In the genomic region with DNA sequence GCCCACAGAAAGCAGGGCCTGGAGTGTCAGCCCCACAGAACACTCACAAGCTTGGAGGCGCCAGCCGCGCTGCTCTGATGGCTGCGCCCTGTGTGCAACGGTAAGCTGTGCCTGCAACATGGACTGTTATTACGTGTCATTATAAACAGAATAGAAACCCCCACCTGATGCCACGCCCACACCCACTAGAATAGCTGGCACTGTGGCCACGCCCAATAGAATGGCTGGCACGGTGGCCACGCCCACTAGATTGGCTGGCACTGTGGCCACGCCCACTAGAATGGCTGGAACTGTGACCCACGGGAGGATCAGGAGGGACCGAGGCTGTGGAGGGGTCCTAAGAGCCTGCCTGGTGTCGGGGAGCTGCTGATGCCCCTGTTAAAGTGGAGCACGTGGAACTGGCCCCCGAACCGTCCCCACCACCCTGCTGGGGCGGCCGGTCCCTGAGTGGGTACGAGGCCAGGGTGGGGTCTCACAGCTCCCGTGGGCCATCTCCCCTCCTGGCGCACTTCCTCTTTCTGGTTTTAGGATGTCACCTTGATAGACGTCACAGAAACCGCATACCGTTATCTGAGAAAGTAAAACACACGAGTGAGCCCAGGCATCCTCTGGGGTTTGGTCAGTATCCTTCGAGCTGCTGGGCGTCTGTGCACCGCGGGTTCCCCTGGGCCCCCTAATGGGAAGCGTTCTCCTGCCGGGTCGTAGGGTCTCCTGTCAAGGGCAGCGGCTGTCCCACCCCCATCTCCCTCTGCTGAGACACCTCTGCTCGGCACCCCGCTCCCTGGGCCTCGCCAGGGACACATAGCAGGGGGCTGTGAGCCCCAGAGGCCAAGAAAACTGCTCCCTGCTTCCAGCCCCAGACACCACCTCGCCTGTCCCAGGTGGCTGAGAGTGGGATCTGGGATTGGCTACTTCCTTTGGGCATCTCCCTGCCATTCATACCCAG, we compare ENCODE assay signal across 8 cellular contexts. TPM values are rescaled to one million over a fixed set of nuclear protein-coding genes. Genes with fewer than 3 reads are reported as not detected.
A peak's percentile ranks its signal among the peaks of the same experiment; 100 is the strongest.
DNase-seq lines count a peak whose midpoint lies in the region; ATAC-seq and TF ChIP-seq lines count a peak whose summit lies in the region.

No MANE protein-coding gene starts in this region.

- H3K4me1 Mint-ChIP-seq in Calu3 (ENCODE audit: low read depth, unreplicated experiment) (no peaks in the 10 kb centered on the region), naive B cell (peaks cover 32 to 56% (median 49%) of the 10 kb centered on the region in 3 donors)

- H3K36me3 Mint-ChIP-seq in Calu3 (ENCODE audit: insufficient read depth, unreplicated experiment) (peaks cover 9% of the 10 kb centered on the region), naive B cell (no peaks in the 10 kb centered on the region)

- H3K27ac ChIP-seq in foreskin keratinocyte = no peak overlapping the region

- no peaks in the 10 kb centered on the region for H3K9me2 ChIP-seq in Loucy (replicated peaks; ENCODE audit: low read depth, low read length)

- H3K27ac Mint-ChIP-seq in Calu3 (ENCODE audit: unreplicated experiment) = no peak overlapping the region
- H3K27ac Mint-ChIP-seq in naive B cell = peak overlapping the region; percentile 82 to 98 (median 92)

- CTCF ChIA-PET in Calu3 (lab: Charles Lee) = interaction anchor here (0.7 kb wide), 2 partner anchors 168 to 213 kb away, joined by 3 read pairs; no protein-coding TSS in a partner anchor

- H3K4me3 Mint-ChIP-seq in Calu3 (ENCODE audit: low read depth, unreplicated experiment) (no peak overlapping the region), naive B cell (peak overlapping the region; percentile 63 to 90 (median 84))

- peak overlapping the region; percentile 72 for H3K9ac ChIP-seq in Loucy (ENCODE audit: low read depth, low read length, poor library complexity, severe bottlenecking)

- H3K4me2 ChIP-seq in Loucy (ENCODE audit: low read depth, low read length, poor library complexity, severe bottlenecking) = peak overlapping the region; percentile 89

- H3K9me3 Mint-ChIP-seq in Calu3 (ENCODE audit: low read depth, unreplicated experiment) (no peaks in the 10 kb centered on the region), naive B cell (no peaks in the 10 kb centered on the region)

- H3K4me1 ChIP-seq in Loucy (ENCODE audit: insufficient read depth, low read length, poor library complexity, severe bottlenecking) (peaks cover 57% of the 10 kb centered on the region), foreskin keratinocyte (no peaks in the 10 kb centered on the region)

- peaks cover 93% of the 10 kb centered on the region for H3K27me3 Mint-ChIP-seq in Calu3 (ENCODE audit: unreplicated experiment)
- peaks cover 39 to 85% (median 56%) of the 10 kb centered on the region in 3 donors for H3K27me3 Mint-ChIP-seq in naive B cell

- H3K4me3 ChIP-seq in Loucy (ENCODE audit: low read length, poor library complexity, severe bottlenecking) = no peak overlapping the region

- no peaks in the 10 kb centered on the region for H3F3A ChIP-seq in Loucy (ENCODE audit: low read depth)

- DNase-seq in Calu3 (peak; percentile 67), naive B cell (peak; percentile 87), GOT3 (lab: John Stamatoyannopoulos, UW) (no peak), medulla oblongata (ENCODE audit: extremely low spot score) (no peak), foreskin keratinocyte (no peak)
- peak; percentile 87 for DNase-seq in activated CD4-positive, alpha-beta T cell treated with anti-CD3 and anti-CD28 coated beads, Interleukin-2, amount 50 U/mL, for 1 hour

- no peaks in the 10 kb centered on the region for H4K20me1 ChIP-seq in Loucy (ENCODE audit: insufficient read depth, low read length, poor library complexity, severe bottlenecking)

- ATAC-seq in GM21381 (IDR thresholded peaks at IDR 0.05; ENCODE audit: unreplicated experiment) = peak; percentile 50
- peak; percentile 78 to 79 for ATAC-seq in naive B cell (ENCODE audit: low read depth in 2 of 2)
- no peak for ATAC-seq in foreskin keratinocyte

- no peaks in the 10 kb centered on the region for H3K79me2 ChIP-seq in Loucy (ENCODE audit: insufficient read depth, low read length)

- TF ChIP-seq CTCF in Calu3 (IDR thresholded peaks at IDR 0.05; ENCODE audit: unreplicated experiment) = no peak
- TF ChIP-seq CTCF in Loucy (conservative IDR thresholded peaks at IDR 0.05; ENCODE audit: low read length) = no peak
- TF ChIP-seq CTCF in foreskin keratinocyte (conservative IDR thresholded peaks at IDR 0.05) = no peak

- H3K27me3 ChIP-seq in Loucy (ENCODE audit: insufficient read depth, low read length, poor library complexity, severe bottlenecking) (no peaks in the 10 kb centered on the region), foreskin keratinocyte (peaks cover 80% of the 10 kb centered on the region)

- H3K36me3 ChIP-seq in Loucy (ENCODE audit: insufficient read depth, low read length) = no peaks in the 10 kb centered on the region

- BruUV-seq in Calu3 (replicated peaks; lab: Mats Ljungman, UMichigan) = no TSS peak

- no peaks in the 10 kb centered on the region for H3K9me3 ChIP-seq in Loucy (ENCODE audit: insufficient read depth, low read depth, low read length)

- intact Hi-C loops in Calu3 (cut with micrococcal nuclease; ENCODE audit: unreplicated experiment) = no loop called here

- no peak overlapping the region for H2AFZ ChIP-seq in Loucy (ENCODE audit: low read length)

RNA-seq across cellular contexts. Expression of gene SLC17A9, which starts 25.4 kb away (rescaled TPM):
- 12.0 and 18.8 TPM in 2 replicates for total RNA-seq in Calu3 (2022)
- 1 to 10 TPM; 3.1 to 10.0 (median 5.1) TPM for polyA plus RNA-seq in naive B cell (ENCODE audit: low read depth in 6 of 6)
- total RNA-seq in foreskin keratinocyte = 0.25 and 0.34 TPM in 2 replicates
- 0.29 and 0.33 TPM in 2 replicates for polyA plus RNA-seq in foreskin keratinocyte

RNA-seq across cellular contexts. Expression of gene BHLHE23, which starts 28.9 kb away (rescaled TPM):
- total RNA-seq in Calu3 (2022) (not detected in 2 replicates), foreskin keratinocyte (not detected in 2 replicates)
- polyA plus RNA-seq in naive B cell (ENCODE audit: low read depth in 6 of 6) (not detected), foreskin keratinocyte (not detected in 2 replicates)

RNA-seq across cellular contexts. Expression of gene GID8, which starts 39.9 kb away (rescaled TPM):
- 64.3 and 64.6 TPM in 2 replicates for total RNA-seq in Calu3 (2022)
- polyA plus RNA-seq in naive B cell (ENCODE audit: low read depth in 6 of 6) = 10 to 100 TPM; 15.7 to 19.7 (median 17.8) TPM
- total RNA-seq in foreskin keratinocyte = 25.5 and 26.9 TPM in 2 replicates
- polyA plus RNA-seq in foreskin keratinocyte = 16.2 and 18.2 TPM in 2 replicates

RNA-seq across cellular contexts. Expression of gene DIDO1, which starts 51.6 kb away (rescaled TPM):
- total RNA-seq in Calu3 (2022) (75.6 and 77.1 TPM in 2 replicates), foreskin keratinocyte (34.0 and 34.2 TPM in 2 replicates)
- polyA plus RNA-seq in naive B cell (ENCODE audit: low read depth in 6 of 6) (10 to 100 TPM; 24.3 to 39.9 (median 28.3) TPM), foreskin keratinocyte (11.0 and 12.3 TPM in 2 replicates)

Comparison
In these comparisons a context has a peak if more than half of its experiments do, and no peak if none do; other contexts are left out.
1. DNase-seq: peak in Calu3 (single experiment), activated CD4-positive, alpha-beta T cell treated with anti-CD3 and anti-CD28 coated beads, Interleukin-2, amount 50 U/mL, for 1 hour (single experiment) and naive B cell (single experiment); none in GOT3 (single experiment), medulla oblongata (single experiment) and foreskin keratinocyte (0 of 2).